In genomic region chr1:204475651-204476432, GRCh38 we compare ENCODE assay signal across 10 cellular contexts. TPM values are rescaled to one million over a fixed set of nuclear protein-coding genes. Genes with fewer than 3 reads are reported as not detected.
A peak's percentile ranks its signal among the peaks of the same experiment; 100 is the strongest.
DNase-seq lines count a peak whose midpoint lies in the region; ATAC-seq and TF ChIP-seq lines count a peak whose summit lies in the region.
"Had no signal": no experiment of that assay in that cellular context is flagged by ENCODE, and none has a peak within 500 bp of the region (broad histone marks: within the 10 kb centered on the region; RNA-seq: fewer than 3 reads in every experiment).

No MANE protein-coding gene starts in this region.

- H3K9me3 ChIP-seq in BLaER1, result no peaks in the 10 kb centered on the region
- H3K9me3 ChIP-seq: BE2C had no signal

- H3K4me3 Mint-ChIP-seq in nephron progenitor cell, result no peak overlapping the region

- H4K20me1 ChIP-seq in BLaER1, result peaks cover 68% of the 10 kb centered on the region

- H3K36me3 Mint-ChIP-seq in nephron progenitor cell (ENCODE audit: low read depth), result peaks cover 16% of the 10 kb centered on the region

- 0 out of 2 replicates have a peak, but pooled peaks cover 11% of the 10 kb centered on the region for H3K36me3 ChIP-seq in BLaER1
- H3K36me3 ChIP-seq: BE2C had no signal

- intact Hi-C loops in posterior vena cava (cut with DNase I), result no loop called here

- DNase-seq in GM13976 (ENCODE audit: low spot score) (peak; percentile 10), nephron progenitor cell (no peak), posterior vena cava (ENCODE audit: low spot score) (no peak), activated T-cell treated with anti-CD3 and anti-CD28 coated beads for 4 hours (no peak)
- DNase-seq in activated effector memory CD4-positive, alpha-beta T cell treated with Interleukin-2 at 50 U/mL for 16 hours, result no peak
- DNase-seq: BE2C, RPMI8226 had no signal

- H3K9ac ChIP-seq in BLaER1, result peak overlapping the region; percentile 25; the same call in 1 of the 2 replicates

- peaks cover 82% of the 10 kb centered on the region for H3K4me1 ChIP-seq in BLaER1

- H3K27ac Mint-ChIP-seq in nephron progenitor cell, result peak overlapping the region; percentile 65

- H3K4me1 Mint-ChIP-seq in nephron progenitor cell, result peaks cover 62% of the 10 kb centered on the region

- no peak for ATAC-seq in HG03196 (IDR thresholded peaks at IDR 0.05; ENCODE audit: unreplicated experiment)

- TF ChIP-seq CTCF in GM13976 (IDR thresholded peaks at IDR 0.05; ENCODE audit: borderline replicate concordance, control extremely low read depth, extremely low read depth, insufficient read depth, missing control alignments), result no peak
- no peak for TF ChIP-seq CTCF in nephron progenitor cell (IDR thresholded peaks at IDR 0.05)

- in situ Hi-C loops in GM13976 (cut with MboI; ENCODE audit: low sequenced_read_pairs, unreplicated experiment), result no loop called here

- peaks cover 3% of the 10 kb centered on the region for H3K9me3 Mint-ChIP-seq in nephron progenitor cell

- H3K27me3 Mint-ChIP-seq in nephron progenitor cell (ENCODE audit: low read depth, poor library complexity), result peaks cover 5% of the 10 kb centered on the region

- H3K27ac ChIP-seq in BLaER1 (peak overlapping the region; percentile 42; the same call in 1 of the 2 replicates), angular gyrus (ENCODE audit: low read depth, low read length) (peak overlapping the region; percentile 92)

- H3K27me3 ChIP-seq in BLaER1, result no peaks in the 10 kb centered on the region
- H3K27me3 ChIP-seq: BE2C had no signal

- peak overlapping the region; percentile 98 for H3K4me2 ChIP-seq in BLaER1

- H3K4me3 ChIP-seq in BLaER1, result no peak overlapping the region

RNA-seq across cellular contexts. Expression of gene PIK3C2B, which starts 18.8 kb away (rescaled TPM):
- 10 to 100 TPM; 33.7 to 36.9 TPM for total RNA-seq in posterior vena cava

RNA-seq across cellular contexts. Expression of gene MDM4, which starts 40.4 kb away (rescaled TPM):
- 10 to 100 TPM; 65.1 to 75.9 TPM for total RNA-seq in posterior vena cava
